In the genomic region with DNA sequence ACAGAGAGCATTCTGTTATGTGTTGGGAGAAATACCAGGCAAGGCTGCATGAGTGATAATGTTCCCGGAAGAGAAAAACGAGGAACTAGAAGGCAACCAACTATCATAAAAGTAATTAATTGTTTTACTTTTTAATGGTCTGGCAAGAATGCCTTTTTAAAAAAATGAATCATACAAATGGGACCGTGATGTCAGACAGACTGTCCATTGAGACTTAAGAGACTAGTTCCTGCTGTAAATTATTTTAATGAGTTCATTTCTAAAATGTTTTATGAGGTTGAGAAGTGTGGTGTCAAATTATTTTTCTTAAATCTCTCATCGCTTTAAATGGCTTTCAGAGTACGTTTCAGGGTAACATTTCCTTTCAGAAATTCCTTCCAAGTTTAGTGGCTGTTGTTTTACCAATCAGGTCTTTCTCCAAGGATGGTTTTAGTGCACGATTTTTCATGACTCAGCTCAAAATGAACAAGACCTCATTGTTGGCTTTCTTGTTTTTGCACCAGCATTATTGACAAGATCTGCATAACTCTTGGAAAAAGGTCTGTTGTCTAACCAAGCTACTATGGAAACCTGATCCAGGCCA, we compare ENCODE assay signal across 9 cellular contexts.
DNase-seq lines count a peak whose midpoint lies in the region; ATAC-seq and TF ChIP-seq lines count a peak whose summit lies in the region.
"Had no signal": no experiment of that assay in that cellular context is flagged by ENCODE, and none has a peak within 500 bp of the region (broad histone marks: within the 10 kb centered on the region; RNA-seq: fewer than 3 reads in every experiment).

No MANE protein-coding gene starts in this region.

- H3K27me3 ChIP-seq in suprapubic skin (no peaks in the 10 kb centered on the region), ascending aorta (no peaks in the 10 kb centered on the region), left lung (no peaks in the 10 kb centered on the region)

- H3K27ac ChIP-seq in HEK293 (ENCODE audit: extremely low read depth, low read depth, low read length) = peak overlapping the region; percentile 48
- peak overlapping the region; percentile 46 for H3K27ac ChIP-seq in suprapubic skin
- no peak overlapping the region for H3K27ac ChIP-seq in ascending aorta
- no peak overlapping the region for H3K27ac ChIP-seq in left lung

- H3K27ac Mint-ChIP-seq in MCF 10A (ENCODE audit: low read depth, unreplicated experiment) = peak overlapping the region; percentile 54
- H3K27ac Mint-ChIP-seq: endodermal cell had no signal

- H3K9me3 ChIP-seq in HEK293 (ENCODE audit: control insufficient read depth, insufficient read depth, low read depth, low read length) (no peaks in the 10 kb centered on the region), suprapubic skin (no peaks in the 10 kb centered on the region), ascending aorta (peaks cover 0 to 6% of the 10 kb centered on the region in 2 donors), left lung (no peaks in the 10 kb centered on the region)

- DNase-seq in MCF 10A (ENCODE audit: unreplicated experiment) (no peak), medulla oblongata (ENCODE audit: extremely low spot score) (peak; percentile 57), suprapubic skin (ENCODE audit: low spot score in 2 of 2) (no peak), ascending aorta (ENCODE audit: low spot score in 2 of 2) (no peak), NOMO-1 treated with DMSO at 0.1 percent for 48 hours (lab: John Stamatoyannopoulos, UW; ENCODE audit: unreplicated experiment) (no peak), left lung (no peak)
- DNase-seq in activated effector memory CD4-positive, alpha-beta T cell treated with anti-CD3 and anti-CD28 coated beads, Interleukin-2, amount 50 U/mL, for 16 hours = no peak
- DNase-seq: endodermal cell had no signal

- ATAC-seq in left lung = no peak

- peaks cover 22% of the 10 kb centered on the region for H3K4me1 ChIP-seq in HEK293 (ENCODE audit: control insufficient read depth, insufficient read depth, low read length)
- H3K4me1 ChIP-seq in suprapubic skin = peaks cover 11% of the 10 kb centered on the region
- H3K4me1 ChIP-seq in ascending aorta = peaks cover 0 to 2% of the 10 kb centered on the region in 2 donors
- H3K4me1 ChIP-seq in left lung = no peaks in the 10 kb centered on the region

- intact Hi-C loops in MCF 10A (cut with micrococcal nuclease) (loop anchor here (5.0 to 10.0 kb wide), 3 partner anchors 46 to 264 kb away; a partner anchor contains a TSS), ascending aorta (cut with DNase I) (no loop called here), left lung (cut with DNase I) (no loop called here)

- no TSS peak for BruUV-seq in MCF 10A (replicated peaks; lab: Mats Ljungman, UMichigan)

- TF ChIP-seq CTCF in HEK293 (tag by site-specific recombination; IDR thresholded peaks at IDR 0.05) = no peak
- no peak for TF ChIP-seq CTCF in MCF 10A (IDR thresholded peaks at IDR 0.05; ENCODE audit: unreplicated experiment)
- no peak for TF ChIP-seq CTCF in suprapubic skin (IDR thresholded peaks at IDR 0.05)
- TF ChIP-seq CTCF in ascending aorta (IDR thresholded peaks at IDR 0.05) = no peak
- TF ChIP-seq CTCF in left lung (IDR thresholded peaks at IDR 0.05) = no peak

- H3K4me3 ChIP-seq in HEK293 (ENCODE audit: low read depth, low read length) (no peak overlapping the region), suprapubic skin (no peak overlapping the region), ascending aorta (no peak overlapping the region), left lung (no peak overlapping the region)

- CTCF ChIA-PET in HEK293 (lab: Yijun Ruan, JAX) = interaction anchor here (0.6 to 1.9 kb wide), 2 partner anchors 59 to 64 kb away, joined by 3 to 7 read pairs; no protein-coding TSS in a partner anchor
- CTCF ChIA-PET in MCF 10A (lab: Yijun Ruan, JAX) = interaction anchor here (0.6 to 1.5 kb wide), 6 partner anchors 21 to 208 kb away, joined by 3 to 6 read pairs (median 4); no protein-coding TSS in a partner anchor

- POLR2A ChIA-PET in HEK293 (lab: Yijun Ruan, JAX) = no interaction called here
- POLR2A ChIA-PET in MCF 10A (lab: Yijun Ruan, JAX) = interaction anchor here (0.6 to 3.8 kb wide), 15 partner anchors 10 to 86 kb away, joined by 3 to 21 read pairs (median 5); a partner anchor contains a TSS

- no peak overlapping the region for H3K4me3 Mint-ChIP-seq in MCF 10A (ENCODE audit: unreplicated experiment)
- H3K4me3 Mint-ChIP-seq: endodermal cell had no signal

- peaks cover 54% of the 10 kb centered on the region for H3K4me1 Mint-ChIP-seq in MCF 10A (ENCODE audit: insufficient read depth, unreplicated experiment)

- H3K27me3 Mint-ChIP-seq in MCF 10A (ENCODE audit: insufficient read depth, unreplicated experiment) = no peaks in the 10 kb centered on the region

- no peak for TF ChIP-seq EP300 in suprapubic skin (IDR thresholded peaks at IDR 0.05)

- peaks cover 7% of the 10 kb centered on the region for H3K9me3 Mint-ChIP-seq in MCF 10A (ENCODE audit: unreplicated experiment)
- H3K9me3 Mint-ChIP-seq: endodermal cell had no signal

- H3K36me3 ChIP-seq in HEK293 (ENCODE audit: control insufficient read depth in 2 of 2, insufficient read depth in 1 of 2, low read length in 2 of 2) (no peaks in the 10 kb centered on the region), suprapubic skin (no peaks in the 10 kb centered on the region), ascending aorta (no peaks in the 10 kb centered on the region), left lung (no peaks in the 10 kb centered on the region)

- 23% methylated on average over 6 of the region's 6 CpGs for WGBS in suprapubic skin

- peaks cover 4% of the 10 kb centered on the region for H3K36me3 Mint-ChIP-seq in MCF 10A (ENCODE audit: insufficient read depth, unreplicated experiment)

- TF ChIP-seq POLR2A in suprapubic skin (IDR thresholded peaks at IDR 0.05) = no peak

TF ChIP-seq in HEK293, 187 proteins besides CTCF, POLR2A, EP300 and RAD21 (continues in another document):
- no peak for TF ChIP-seq PRDM1 (tag by site-specific recombination; IDR thresholded peaks at IDR 0.05)
- TF ChIP-seq MZF1 (tag by site-specific recombination; IDR thresholded peaks at IDR 0.05; ENCODE audit: borderline replicate concordance) = no peak
- no peak for TF ChIP-seq ZNF521 (tag by site-specific recombination; IDR thresholded peaks at IDR 0.05)
- TF ChIP-seq ZNF366 (tag by site-specific recombination; conservative IDR thresholded peaks at IDR 0.05) = peak; percentile 21; the same call in 1 of the 2 replicates
- no peak for TF ChIP-seq ZNF140 (tag by site-specific recombination; IDR thresholded peaks at IDR 0.05)
- no peak for TF ChIP-seq ZNF423 (tag by site-specific recombination; IDR thresholded peaks at IDR 0.05)
- TF ChIP-seq, protein P1, sequence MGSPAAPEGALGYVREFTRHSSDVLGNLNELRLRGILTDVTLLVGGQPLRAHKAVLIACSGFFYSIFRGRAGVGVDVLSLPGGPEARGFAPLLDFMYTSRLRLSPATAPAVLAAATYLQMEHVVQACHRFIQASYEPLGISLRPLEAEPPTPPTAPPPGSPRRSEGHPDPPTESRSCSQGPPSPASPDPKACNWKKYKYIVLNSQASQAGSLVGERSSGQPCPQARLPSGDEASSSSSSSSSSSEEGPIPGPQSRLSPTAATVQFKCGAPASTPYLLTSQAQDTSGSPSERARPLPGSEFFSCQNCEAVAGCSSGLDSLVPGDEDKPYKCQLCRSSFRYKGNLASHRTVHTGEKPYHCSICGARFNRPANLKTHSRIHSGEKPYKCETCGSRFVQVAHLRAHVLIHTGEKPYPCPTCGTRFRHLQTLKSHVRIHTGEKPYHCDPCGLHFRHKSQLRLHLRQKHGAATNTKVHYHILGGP (tag by site-specific recombination; IDR thresholded peaks at IDR 0.05) = 0 out of 2 replicates have a peak, but pooled peaks have one; percentile 22
- no peak for TF ChIP-seq ZNF133 (tag by site-specific recombination; IDR thresholded peaks at IDR 0.05)
- TF ChIP-seq ZNF248 (tag by site-specific recombination; IDR thresholded peaks at IDR 0.05) = no peak
- TF ChIP-seq ZNF169 (tag by site-specific recombination; IDR thresholded peaks at IDR 0.05) = no peak
- TF ChIP-seq ZNF146 (tag by site-specific recombination; IDR thresholded peaks at IDR 0.05) = no peak
- TF ChIP-seq ZNF223 (tag by site-specific recombination; IDR thresholded peaks at IDR 0.05) = no peak
- TF ChIP-seq ZNF777 (tag by site-specific recombination; IDR thresholded peaks at IDR 0.05; ENCODE audit: borderline replicate concordance) = no peak
- TF ChIP-seq SCRT1 (tag by site-specific recombination; IDR thresholded peaks at IDR 0.05; ENCODE audit: borderline replicate concordance) = no peak
- TF ChIP-seq, protein P2, sequence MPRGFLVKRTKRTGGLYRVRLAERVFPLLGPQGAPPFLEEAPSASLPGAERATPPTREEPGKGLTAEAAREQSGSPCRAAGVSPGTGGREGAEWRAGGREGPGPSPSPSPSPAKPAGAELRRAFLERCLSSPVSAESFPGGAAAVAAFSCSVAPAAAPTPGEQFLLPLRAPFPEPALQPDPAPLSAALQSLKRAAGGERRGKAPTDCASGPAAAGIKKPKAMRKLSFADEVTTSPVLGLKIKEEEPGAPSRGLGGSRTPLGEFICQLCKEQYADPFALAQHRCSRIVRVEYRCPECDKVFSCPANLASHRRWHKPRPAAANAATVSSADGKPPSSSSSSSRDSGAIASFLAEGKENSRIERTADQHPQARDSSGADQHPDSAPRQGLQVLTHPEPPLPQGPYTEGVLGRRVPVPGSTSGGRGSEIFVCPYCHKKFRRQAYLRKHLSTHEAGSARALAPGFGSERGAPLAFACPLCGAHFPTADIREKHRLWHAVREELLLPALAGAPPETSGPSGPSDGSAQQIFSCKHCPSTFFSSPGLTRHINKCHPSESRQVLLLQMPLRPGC (tag by site-specific recombination; IDR thresholded peaks at IDR 0.05) = peak; percentile 50; the same call in 1 of the 2 replicates
- peak; percentile 59 for TF ChIP-seq SP7 (tag by site-specific recombination; IDR thresholded peaks at IDR 0.05)
- TF ChIP-seq ZNF561 (tag by site-specific recombination; IDR thresholded peaks at IDR 0.05; ENCODE audit: borderline replicate concordance) = no peak; the same call in 1 of the 2 replicates
- TF ChIP-seq ZNF239 (tag by site-specific recombination; IDR thresholded peaks at IDR 0.05) = no peak
- TF ChIP-seq, protein P3, sequence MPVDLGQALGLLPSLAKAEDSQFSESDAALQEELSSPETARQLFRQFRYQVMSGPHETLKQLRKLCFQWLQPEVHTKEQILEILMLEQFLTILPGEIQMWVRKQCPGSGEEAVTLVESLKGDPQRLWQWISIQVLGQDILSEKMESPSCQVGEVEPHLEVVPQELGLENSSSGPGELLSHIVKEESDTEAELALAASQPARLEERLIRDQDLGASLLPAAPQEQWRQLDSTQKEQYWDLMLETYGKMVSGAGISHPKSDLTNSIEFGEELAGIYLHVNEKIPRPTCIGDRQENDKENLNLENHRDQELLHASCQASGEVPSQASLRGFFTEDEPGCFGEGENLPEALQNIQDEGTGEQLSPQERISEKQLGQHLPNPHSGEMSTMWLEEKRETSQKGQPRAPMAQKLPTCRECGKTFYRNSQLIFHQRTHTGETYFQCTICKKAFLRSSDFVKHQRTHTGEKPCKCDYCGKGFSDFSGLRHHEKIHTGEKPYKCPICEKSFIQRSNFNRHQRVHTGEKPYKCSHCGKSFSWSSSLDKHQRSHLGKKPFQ (tag by site-specific recombination; IDR thresholded peaks at IDR 0.05) = no peak

Comparison
In these comparisons a context has a peak if more than half of its experiments do, and no peak if none do; other contexts are left out.
1. H3K27ac ChIP-seq: peak in HEK293 (single experiment) and suprapubic skin (single experiment); none in ascending aorta (0 of 2) and left lung (0 of 2).